Comparison of ENCODE assay signal across 1 cellular context in genomic region chr2:9467687-9468086, GRCh38.
TF ChIP-seq lines count a peak whose summit lies in the region.

No MANE protein-coding gene starts in this region.

TF ChIP-seq in SK-N-SH, 30 proteins besides CTCF, POLR2A, EP300 and RAD21 (continued from another document):
- TF ChIP-seq RCOR1 (IDR thresholded peaks at IDR 0.05; ENCODE audit: low read length) (no peak), TCF12 (IDR thresholded peaks at IDR 0.05) (no peak), POLR2AphosphoS5 (IDR thresholded peaks at IDR 0.05; ENCODE audit: low read depth, low read length) (no peak), PBX3 (IDR thresholded peaks at IDR 0.05) (no peak), MAX (IDR thresholded peaks at IDR 0.05; ENCODE audit: low read depth) (no peak)
